ENCODE assay signal across 9 cellular contexts in genomic region chr11:82775736-82776346, GRCh38. TPM values are rescaled to one million over a fixed set of nuclear protein-coding genes. Genes with fewer than 3 reads are reported as not detected.
DNase-seq lines count a peak whose midpoint lies in the region; ATAC-seq, FAIRE-seq and TF ChIP-seq lines count a peak whose summit lies in the region.
"Had no signal": no experiment of that assay in that cellular context is flagged by ENCODE, and none has a peak within 500 bp of the region (broad histone marks: within the 10 kb centered on the region; RNA-seq: fewer than 3 reads in every experiment).

No MANE protein-coding gene starts in this region.

- no peaks in the 10 kb centered on the region for H3K9me3 ChIP-seq in HepG2 (ENCODE audit: low read length)

- TF ChIP-seq CTCF in HepG2 (CRISPR knock-in tag; IDR thresholded peaks at IDR 0.05): peak; percentile 82

- no peaks in the 10 kb centered on the region for H3K79me2 ChIP-seq in HepG2 (ENCODE audit: insufficient read depth, low read length)

- no peak overlapping the region for H2AFZ ChIP-seq in HepG2 (ENCODE audit: low read length)

- no peaks in the 10 kb centered on the region for H3K36me3 Mint-ChIP-seq in activated naive CD8-positive, alpha-beta T cell treated with anti-CD3 and anti-CD28 coated beads, Interleukin-2, amount 50 U/mL, for 24 hours (ENCODE audit: low read depth)

- DNase-seq in DMS53 (lab: John Stamatoyannopoulos, UW) (peak; percentile 89), GM19239 (ENCODE audit: insufficient read length, low spot score) (peak; percentile 38), NOMO-1 (lab: John Stamatoyannopoulos, UW; ENCODE audit: unreplicated experiment in 2 of 2) (peak; percentile 39 to 47), HepG2 (ENCODE audit: low spot score) (peak; percentile 42), NCI-H187 (lab: John Stamatoyannopoulos, UW) (no peak), NCI-H1436 treated with DMSO at 0.1 percent for 48 hours (lab: John Stamatoyannopoulos, UW) (no peak)
- peak; percentile 17 for DNase-seq in activated naive CD8-positive, alpha-beta T cell treated with anti-CD3 and anti-CD28 coated beads, Interleukin-2, amount 50 U/mL, for 24 hours

- H3K27me3 ChIP-seq in HepG2 (ENCODE audit: control insufficient read depth in 1 of 2, insufficient read depth in 2 of 2, low read length in 2 of 2): no peaks in the 10 kb centered on the region

- no peak for TF ChIP-seq POLR2A in HepG2 (IDR thresholded peaks at IDR 0.05; ENCODE audit: insufficient read depth in 1 of 2, low read depth in 2 of 2, low read length in 2 of 2)

- CTCF ChIA-PET in HepG2 (lab: Yijun Ruan, JAX; ENCODE audit: low intra/inter-chr PET ratio, low total read pairs): interaction anchor here (1.4 to 2.3 kb wide), 2 partner anchors 43 to 88 kb away, joined by 4 to 21 read pairs; no protein-coding TSS in a partner anchor

- POLR2A ChIA-PET in HepG2 (lab: Yijun Ruan, JAX): no interaction called here

- H3K27ac ChIP-seq in HepG2 (ENCODE audit: extremely low read length, insufficient read depth, low read length): no peak overlapping the region

- H3K9me3 Mint-ChIP-seq in activated naive CD8-positive, alpha-beta T cell treated with anti-CD3 and anti-CD28 coated beads, Interleukin-2, amount 50 U/mL, for 24 hours: peaks cover 10% of the 10 kb centered on the region

- FAIRE-seq in GM19239 (lab: Jason Lieb, UNC): peak; percentile 93
- peak; percentile 73 for FAIRE-seq in HepG2 (lab: Jason Lieb, UNC)

- ATAC-seq in HG03097 (IDR thresholded peaks at IDR 0.05; ENCODE audit: low FRiP score, unreplicated experiment): peak; percentile 93
- ATAC-seq in activated naive CD8-positive, alpha-beta T cell treated with anti-CD3 and anti-CD28 coated beads, Interleukin-2, amount 50 U/mL, for 24 hours: peak; percentile 61
- ATAC-seq in HepG2: peak; percentile 100

- peaks cover 9% of the 10 kb centered on the region for H3K4me1 ChIP-seq in HepG2 (ENCODE audit: insufficient read depth, low read length)

- no peaks in the 10 kb centered on the region for H3K36me3 ChIP-seq in HepG2 (replicated peaks in 1 of 2; ENCODE audit: control insufficient read depth in 1 of 2, insufficient read depth in 2 of 2, low read length in 2 of 2)

- in situ Hi-C loops in HepG2 (cut with HindIII; ENCODE audit: extremely low pct_ligation_motif_present, low pct_unique_long_range_greater_than_20kb): loop anchor here (10.0 kb wide), 1 partner anchor 89 kb away; no protein-coding TSS in a partner anchor

- no peaks in the 10 kb centered on the region for H3K4me1 Mint-ChIP-seq in activated naive CD8-positive, alpha-beta T cell treated with anti-CD3 and anti-CD28 coated beads, Interleukin-2, amount 50 U/mL, for 24 hours

- intact Hi-C loops in HepG2 (cut with micrococcal nuclease; ENCODE audit: unreplicated experiment): loop anchor here (1.0 to 5.0 kb wide), 2 partner anchors 36 to 88 kb away; no protein-coding TSS in a partner anchor

- TF ChIP-seq RAD21 in HepG2 (CRISPR knock-in tag; IDR thresholded peaks at IDR 0.05): peak; percentile 69

- BruUV-seq in HepG2 (replicated peaks; lab: Mats Ljungman, UMichigan): no TSS peak

- no peak overlapping the region for H3K4me3 Mint-ChIP-seq in activated naive CD8-positive, alpha-beta T cell treated with anti-CD3 and anti-CD28 coated beads, Interleukin-2, amount 50 U/mL, for 24 hours

- no peaks in the 10 kb centered on the region for H4K20me1 ChIP-seq in HepG2 (ENCODE audit: insufficient read depth, low read length)

- no peak overlapping the region for H3K9ac ChIP-seq in HepG2 (ENCODE audit: insufficient read depth, low read depth, low read length)

- WGBS in HepG2 (ENCODE audit: low lambda C conversion rate): 10% methylated on average over 3 of the region's 3 CpGs

- no peak overlapping the region for H3K4me3 ChIP-seq in HepG2 (replicated peaks in 1 of 3; ENCODE audit: insufficient read depth in 1 of 3, low read depth in 2 of 3, low read length in 3 of 3)

- H3K27me3 Mint-ChIP-seq in activated naive CD8-positive, alpha-beta T cell treated with anti-CD3 and anti-CD28 coated beads, Interleukin-2, amount 50 U/mL, for 24 hours: peaks cover 1% of the 10 kb centered on the region

- TF ChIP-seq EP300 in HepG2 (IDR thresholded peaks at IDR 0.05; ENCODE audit: low read depth in 2 of 2, low read length in 2 of 2) (no peak), HepG2 (CRISPR knock-in tag; IDR thresholded peaks at IDR 0.05; ENCODE audit: borderline replicate concordance) (no peak)

- no peak overlapping the region for H3K27ac Mint-ChIP-seq in activated naive CD8-positive, alpha-beta T cell treated with anti-CD3 and anti-CD28 coated beads, Interleukin-2, amount 50 U/mL, for 24 hours

- peak overlapping the region; percentile 40 for H3K4me2 ChIP-seq in HepG2 (ENCODE audit: low read depth, low read length)

TF ChIP-seq in HepG2, 621 proteins besides CTCF, POLR2A, EP300 and RAD21 (continues in another document):
- TF ChIP-seq STAG1 (CRISPR knock-in tag; IDR thresholded peaks at IDR 0.05): peak; percentile 83
- TF ChIP-seq FOXA3 (CRISPR knock-in tag; IDR thresholded peaks at IDR 0.05): 0 out of 2 replicates have a peak, but pooled peaks have one; percentile 20
- no peak for TF ChIP-seq RFXANK (CRISPR knock-in tag; IDR thresholded peaks at IDR 0.05)
- TF ChIP-seq HIC2 (CRISPR knock-in tag; IDR thresholded peaks at IDR 0.05; ENCODE audit: low read depth): no peak
- TF ChIP-seq NR2F1 (CRISPR knock-in tag; IDR thresholded peaks at IDR 0.05): no peak
- TF ChIP-seq ERF (CRISPR knock-in tag; IDR thresholded peaks at IDR 0.05): no peak
- TF ChIP-seq TOPORS (CRISPR knock-in tag; IDR thresholded peaks at IDR 0.05): no peak
- TF ChIP-seq FIP1L1 (IDR thresholded peaks at IDR 0.05; ENCODE audit: borderline replicate concordance, insufficient read depth, low read depth, low read length): no peak
- TF ChIP-seq SIX1 (CRISPR knock-in tag; IDR thresholded peaks at IDR 0.05; ENCODE audit: borderline replicate concordance): no peak
- no peak for TF ChIP-seq ZUFSP (CRISPR knock-in tag; IDR thresholded peaks at IDR 0.05; ENCODE audit: borderline replicate concordance)
- no peak for TF ChIP-seq ZFYVE20 (CRISPR knock-in tag; IDR thresholded peaks at IDR 0.05; ENCODE audit: borderline replicate concordance, low read depth)

RNA-seq across cellular contexts. Expression of gene FAM181B, which starts 42.2 kb away (rescaled TPM):
- total RNA-seq in HepG2 (2016; rRNA removed; fragmentation: Illumina TruSeq; extraction: Trizol): not detected in 2 replicates
- total RNA-seq in HepG2 (2016; cell fraction: cytosol; rRNA removed; fragmentation: Illumina TruSeq; extraction: Trizol; ENCODE audit: low read depth): not detected in 2 replicates
- total RNA-seq in HepG2 (2016; cell fraction: insoluble cytoplasmic fraction; rRNA removed; fragmentation: Illumina TruSeq; extraction: Trizol): not detected in 2 replicates
- total RNA-seq in HepG2 (2016; cell fraction: membrane; rRNA removed; fragmentation: Illumina TruSeq; extraction: Trizol): not detected in 2 replicates
- not detected in 2 replicates for total RNA-seq in HepG2 (2016; cell fraction: nucleus; rRNA removed; fragmentation: Illumina TruSeq; extraction: Trizol)
- polyA plus RNA-seq in HepG2 (2011; rRNA removed): not detected in 2 replicates
- not detected in 2 replicates for polyA plus RNA-seq in HepG2 (2011; cell fraction: cytosol; rRNA removed)
- not detected in 2 replicates for polyA plus RNA-seq in HepG2 (2011; cell fraction: nucleus; rRNA removed)
- not detected in 2 replicates for polyA plus RNA-seq in HepG2 (2012)
- polyA plus RNA-seq in HepG2 (2016; cell fraction: cytosol; fragmentation: Illumina TruSeq; extraction: Trizol; ENCODE audit: low read depth): not detected in 2 replicates
- not detected in 2 replicates for polyA plus RNA-seq in HepG2 (2016; cell fraction: insoluble cytoplasmic fraction; fragmentation: Illumina TruSeq; extraction: Trizol; ENCODE audit: low read depth)
- polyA plus RNA-seq in HepG2 (2016; cell fraction: membrane; fragmentation: Illumina TruSeq; extraction: Trizol; ENCODE audit: low read depth): not detected in 2 replicates
- polyA plus RNA-seq in HepG2 (2016; cell fraction: nucleus; fragmentation: Illumina TruSeq; extraction: Trizol; ENCODE audit: insufficient read depth, low read depth): not detected in 2 replicates
- not detected in 2 replicates for polyA minus RNA-seq in HepG2 (2011; rRNA and poly(A)+ RNA removed; ENCODE audit: low replicate concordance)
- not detected in 2 replicates for polyA minus RNA-seq in HepG2 (2011; cell fraction: cytosol; rRNA and poly(A)+ RNA removed)
- not detected in 2 replicates for polyA minus RNA-seq in HepG2 (2011; cell fraction: nucleus; rRNA and poly(A)+ RNA removed)
- total RNA-seq: activated CD8-positive, alpha-beta memory T cell treated with anti-CD3 and anti-CD28 coated beads for 36 hours had no signal

Comparison
In these comparisons a context has a peak if more than half of its experiments do, and no peak if none do; other contexts are left out.
1. DNase-seq: peak in DMS53 (single experiment), GM19239 (single experiment), NOMO-1 (2 of 2), activated naive CD8-positive, alpha-beta T cell treated with anti-CD3 and anti-CD28 coated beads, Interleukin-2, amount 50 U/mL, for 24 hours (single experiment) and HepG2 (single experiment); none in NCI-H187 (0 of 2) and NCI-H1436 treated with DMSO at 0.1 percent for 48 hours (single experiment).
2. Peak in every context shown above with its lines, with median percentiles within 50 percentile points of each other: ATAC-seq.